ENCODE assay signal across 8 cellular contexts in genomic region chr11:67287355-67288197, GRCh38. TPM values are rescaled to one million over a fixed set of nuclear protein-coding genes. Genes with fewer than 3 reads are reported as not detected.
DNase-seq lines count a peak whose midpoint lies in the region; ATAC-seq and TF ChIP-seq lines count a peak whose summit lies in the region.

No MANE protein-coding gene starts in this region.

- peaks cover 59% of the 10 kb centered on the region for H3K36me3 ChIP-seq in adipocyte (ENCODE audit: control insufficient read depth, insufficient read depth, low read length, severe bottlenecking)
- H3K36me3 ChIP-seq in tibial nerve, result peaks cover 5 to 69% (median 37%) of the 10 kb centered on the region in 3 donors

- H3K9me3 ChIP-seq in adipocyte (ENCODE audit: control insufficient read depth, low read length) (no peaks in the 10 kb centered on the region), tibial nerve (no peaks in the 10 kb centered on the region)

- peaks cover 30% of the 10 kb centered on the region for H3K4me1 ChIP-seq in adipocyte (ENCODE audit: control insufficient read depth, insufficient read depth, low read length)
- H3K4me1 ChIP-seq in tibial nerve, result peaks cover 0 to 58% (median 35%) of the 10 kb centered on the region in 4 donors

- H3K4me3 ChIP-seq in adipocyte (ENCODE audit: low read length), result peak overlapping the region; percentile 83
- peak overlapping the region in 3 of 4 donors; percentile 75 to 90 (median 87) for H3K4me3 ChIP-seq in tibial nerve

- no peak for TF ChIP-seq CTCF in tibial nerve (IDR thresholded peaks at IDR 0.05)

- peak; percentile 80 for DNase-seq in activated CD8-positive, alpha-beta memory T cell treated with anti-CD3 and anti-CD28 coated beads, Interleukin-2, amount 10 ng/mL, durations not matched to agents 7 days and 5 days
- no peak for DNase-seq in activated CD8-positive, alpha-beta memory T cell treated with anti-CD3 and anti-CD28 coated beads, Interleukin-2, amount 50 U/mL, for 4 hours
- DNase-seq in adipocyte (ENCODE audit: low read depth), result no peak
- no peak for DNase-seq in tibial nerve (ENCODE audit: low spot score in 2 of 2)
- no peak for DNase-seq in inferior parietal cortex (ENCODE audit: extremely low spot score)

- H3K36me3 Mint-ChIP-seq in activated CD8-positive, alpha-beta memory T cell treated with anti-CD3 and anti-CD28 coated beads, Interleukin-2, amount 10 ng/mL, durations not matched to agents 7 days and 5 days, result peaks cover 42% of the 10 kb centered on the region

- H3K4me1 Mint-ChIP-seq in activated CD8-positive, alpha-beta memory T cell treated with anti-CD3 and anti-CD28 coated beads, Interleukin-2, amount 10 ng/mL, durations not matched to agents 7 days and 5 days, result peaks cover 63% of the 10 kb centered on the region

- H3K9ac ChIP-seq in adipocyte (ENCODE audit: low read length), result peak overlapping the region; percentile 90

- peak overlapping the region; percentile 96 for H3K27ac Mint-ChIP-seq in activated CD8-positive, alpha-beta memory T cell treated with anti-CD3 and anti-CD28 coated beads, Interleukin-2, amount 10 ng/mL, durations not matched to agents 7 days and 5 days

- peak overlapping the region; percentile 88 for H3K27ac ChIP-seq in layer of hippocampus (ENCODE audit: low read depth, low read length)
- peak overlapping the region; percentile 84 to 96 (median 93) for H3K27ac ChIP-seq in tibial nerve

- TF ChIP-seq EP300 in tibial nerve (IDR thresholded peaks at IDR 0.05), result no peak

- CTCF ChIA-PET in activated CD8-positive, alpha-beta memory T cell treated with anti-CD3 and anti-CD28 coated beads, Interleukin-2, amount 10 ng/mL, durations not matched to agents 7 days and 5 days (lab: Charles Lee), result interaction anchor here (0.9 to 15.2 kb wide), 11 partner anchors 9 to 215 kb away, joined by 3 to 137 read pairs (median 6); partner anchors contain the start of gene GRK2

- 68 to 76% methylated on average over 14 of the region's 14 CpGs for WGBS in tibial nerve, 2 donors

- no peaks in the 10 kb centered on the region for H3K9me3 Mint-ChIP-seq in activated CD8-positive, alpha-beta memory T cell treated with anti-CD3 and anti-CD28 coated beads, Interleukin-2, amount 10 ng/mL, durations not matched to agents 7 days and 5 days (ENCODE audit: low read depth)

- peak overlapping the region; percentile 63 for H3K4me3 Mint-ChIP-seq in activated CD8-positive, alpha-beta memory T cell treated with anti-CD3 and anti-CD28 coated beads, Interleukin-2, amount 10 ng/mL, durations not matched to agents 7 days and 5 days

- H3K27me3 Mint-ChIP-seq in activated CD8-positive, alpha-beta memory T cell treated with anti-CD3 and anti-CD28 coated beads, Interleukin-2, amount 10 ng/mL, durations not matched to agents 7 days and 5 days, result no peaks in the 10 kb centered on the region

- no peak for TF ChIP-seq POLR2A in tibial nerve (IDR thresholded peaks at IDR 0.05)

- no peaks in the 10 kb centered on the region for H3K27me3 ChIP-seq in adipocyte (replicated peaks; ENCODE audit: control insufficient read depth, insufficient read depth, low read length)
- no peaks in the 10 kb centered on the region for H3K27me3 ChIP-seq in layer of hippocampus (ENCODE audit: control insufficient read depth, insufficient read depth, low read length)
- no peaks in the 10 kb centered on the region for H3K27me3 ChIP-seq in tibial nerve

- ATAC-seq in activated CD8-positive, alpha-beta memory T cell treated with anti-CD3 and anti-CD28 coated beads, Interleukin-2, amount 10 ng/mL, durations not matched to agents 7 days and 5 days, result peak; percentile 24
- ATAC-seq in GM21390 (IDR thresholded peaks at IDR 0.05; ENCODE audit: unreplicated experiment), result no peak
- ATAC-seq in GM21737 (IDR thresholded peaks at IDR 0.05; ENCODE audit: unreplicated experiment), result no peak

RNA-seq across cellular contexts. Expression of gene ANKRD13D, which starts 1.5 kb away (rescaled TPM):
- total RNA-seq in activated CD8-positive, alpha-beta memory T cell treated with anti-CD3 and anti-CD28 coated beads, Interleukin-2, amount 10 ng/mL, durations not matched to agents 7 days and 5 days, result 100 to 1,000 TPM; 148 to 172 TPM
- total RNA-seq in tibial nerve, result 100 to 1,000 TPM in 1 of 4 donors, 10 to 100 TPM in 3; 46.8 to 158 (median 69.5) TPM

RNA-seq across cellular contexts. Expression of gene SSH3, which starts 15.8 kb away (rescaled TPM):
- 10 to 100 TPM; 10.7 to 26.4 TPM for total RNA-seq in activated CD8-positive, alpha-beta memory T cell treated with anti-CD3 and anti-CD28 coated beads, Interleukin-2, amount 10 ng/mL, durations not matched to agents 7 days and 5 days
- total RNA-seq in tibial nerve, result 10 to 100 TPM; 28.5 to 51.6 (median 43.1) TPM

RNA-seq across cellular contexts. Expression of gene GRK2, which starts 21.3 kb away (rescaled TPM):
- 100 to 1,000 TPM; 366 to 402 TPM for total RNA-seq in activated CD8-positive, alpha-beta memory T cell treated with anti-CD3 and anti-CD28 coated beads, Interleukin-2, amount 10 ng/mL, durations not matched to agents 7 days and 5 days
- 100 to 1,000 TPM in 1 of 4 donors, 10 to 100 TPM in 3; 46.0 to 134 (median 65.4) TPM for total RNA-seq in tibial nerve
